In genomic region chr5:51156222-51156621, GRCh38 we compare ENCODE assay signal across 34 cellular contexts.
"Had no signal": no experiment of that assay in that cellular context is flagged by ENCODE, and none has a peak within 500 bp of the region (broad histone marks: within the 10 kb centered on the region; RNA-seq: fewer than 3 reads in every experiment).

No MANE protein-coding gene starts in this region.

- H3K36me3 ChIP-seq: adrenal gland, brain microvascular endothelial cell, breast epithelium had no signal

- H3K27ac ChIP-seq: adrenal gland, body of pancreas, brain microvascular endothelial cell, breast epithelium, VCaP had no signal

- H3K4me1 ChIP-seq: adrenal gland, body of pancreas, breast epithelium had no signal

- H3K9me3 ChIP-seq: adrenal gland, body of pancreas, breast epithelium had no signal

- H3K4me3 ChIP-seq: adrenal gland, body of pancreas, breast epithelium had no signal

- H3K27me3 ChIP-seq: adrenal gland, body of pancreas, brain microvascular endothelial cell, breast epithelium had no signal

- ATAC-seq: activated CD8-positive, alpha-beta T cell treated with anti-CD3 and anti-CD28 coated beads for 36 hours; activated naive CD4-positive, alpha-beta T cell treated with anti-CD3 and anti-CD28 coated beads, Interleukin-2, amount 50 U/mL, for 72 hours; activated T-cell treated with anti-CD3 and anti-CD28 coated beads, Interleukin-2, amount 50 U/mL, for 4 hours; activated T-cell treated with anti-CD3 and anti-CD28 coated beads, Interleukin-2, amount 50 U/mL, for 72 hours; activated T-helper 17 cell treated with anti-CD3 and anti-CD28 coated beads, Interleukin-2, amount 50 U/mL, for 72 hours; body of pancreas had no signal

- FAIRE-seq: astrocyte, TTC549 had no signal

- DNase-seq: activated B cell treated with CpG ODN at 0.5 μM for 24 hours; activated CD4-positive, alpha-beta memory T cell treated with anti-CD3 and anti-CD28 coated beads for 36 hours; activated CD4-positive, alpha-beta T cell treated with anti-CD3 and anti-CD28 coated beads for 4 hours; activated CD4-positive, alpha-beta T cell treated with anti-CD3 and anti-CD28 coated beads, Interleukin-2, amount 10 ng/mL, durations not matched to agents 24 days and 14 days; activated CD4-positive, alpha-beta T cell treated with anti-CD3 and anti-CD28 coated beads, Interleukin-2, amount 50 U/mL, for 1 hour; activated CD4-positive, alpha-beta T cell treated with anti-CD3 and anti-CD28 coated beads, Interleukin-2, amount 50 U/mL, for 4 hours; activated CD4-positive, CD25-positive, alpha-beta regulatory T cell treated with anti-CD3 and anti-CD28 coated beads, Interleukin-2, amount 50 U/mL, for 72 hours; activated CD8-positive, alpha-beta memory T cell treated with anti-CD3 and anti-CD28 coated beads, Interleukin-2, amount 50 U/mL, for 4 hours; activated CD8-positive, alpha-beta T cell treated with anti-CD3 and anti-CD28 coated beads for 36 hours; activated effector memory CD4-positive, alpha-beta T cell treated with anti-CD3 and anti-CD28 coated beads, Interleukin-2, amount 50 U/mL, for 16 hours; activated gamma-delta T cell treated with Interleukin-2 at 50 U/mL for 16 hours; activated naive CD4-positive, alpha-beta T cell; activated naive CD4-positive, alpha-beta T cell treated with anti-CD3 and anti-CD28 coated beads for 36 hours; activated naive CD4-positive, alpha-beta T cell treated with anti-CD3 and anti-CD28 coated beads, Interleukin-2, amount 50 U/mL, for 16 hours; activated naive CD8-positive, alpha-beta T cell treated with anti-CD3 and anti-CD28 coated beads for 36 hours; activated T-cell treated with anti-CD3 and anti-CD28 coated beads for 4 hours; activated T-cell treated with anti-CD3 and anti-CD28 coated beads, Interleukin-2, amount 50 U/mL, for 1 hour; activated T-cell treated with anti-CD3 and anti-CD28 coated beads, Interleukin-2, amount 50 U/mL, for 4 hours; activated T-cell treated with anti-CD3 and anti-CD28 coated beads, Interleukin-2, amount 50 U/mL, for 72 hours; adrenal gland; amniotic stem cell; aorta; body of pancreas; brain microvascular endothelial cell; central memory CD4-positive, alpha-beta T cell; T-helper 1 cell; T-helper 2 cell; T-helper 9 cell had no signal
